In the genomic region with DNA sequence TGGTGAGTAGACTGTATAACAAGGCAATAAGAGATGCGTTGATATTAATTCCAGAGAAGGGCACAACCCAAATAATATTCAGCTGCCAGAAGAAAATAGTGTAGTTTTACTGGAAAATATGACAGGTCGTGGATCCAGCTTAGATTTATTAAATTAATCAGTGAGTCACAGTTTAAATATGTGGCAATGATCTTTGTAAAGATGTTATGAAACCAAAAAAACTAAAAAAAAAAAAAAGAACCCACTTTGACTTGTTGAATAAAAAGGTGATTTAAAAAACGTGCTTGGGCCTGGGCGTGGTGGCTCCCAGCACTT, we compare ENCODE assay signal across 26 cellular contexts. TPM values are rescaled to one million over a fixed set of nuclear protein-coding genes. Genes with fewer than 3 reads are reported as not detected.
DNase-seq lines count a peak whose midpoint lies in the region; ATAC-seq and TF ChIP-seq lines count a peak whose summit lies in the region.
"Had no signal": no experiment of that assay in that cellular context is flagged by ENCODE, and none has a peak within 500 bp of the region (broad histone marks: within the 10 kb centered on the region; RNA-seq: fewer than 3 reads in every experiment).

No MANE protein-coding gene starts in this region.

- H3K27me3 ChIP-seq in breast epithelium (no peaks in the 10 kb centered on the region), body of pancreas (no peaks in the 10 kb centered on the region), upper lobe of right lung (no peaks in the 10 kb centered on the region), SJCRH30 (no peaks in the 10 kb centered on the region)
- H3K27me3 ChIP-seq in CD4-positive, alpha-beta memory T cell (ENCODE audit: insufficient read depth, low read length): no peaks in the 10 kb centered on the region
- H3K27me3 ChIP-seq: dorsolateral prefrontal cortex, tibial artery had no signal

- no peak for TF ChIP-seq POLR2A in breast epithelium (IDR thresholded peaks at IDR 0.05)
- TF ChIP-seq POLR2A in body of pancreas (IDR thresholded peaks at IDR 0.05): no peak

- no peak for TF ChIP-seq CTCF in MCF 10A (IDR thresholded peaks at IDR 0.05; ENCODE audit: unreplicated experiment)
- no peak for TF ChIP-seq CTCF in breast epithelium (IDR thresholded peaks at IDR 0.05)
- TF ChIP-seq CTCF in body of pancreas (IDR thresholded peaks at IDR 0.05): no peak
- TF ChIP-seq CTCF in upper lobe of right lung (IDR thresholded peaks at IDR 0.05): no peak

- H3K4me1 ChIP-seq in breast epithelium: no peaks in the 10 kb centered on the region
- peaks cover 20% of the 10 kb centered on the region for H3K4me1 ChIP-seq in body of pancreas
- H3K4me1 ChIP-seq in upper lobe of right lung: peaks cover 5% of the 10 kb centered on the region
- no peaks in the 10 kb centered on the region for H3K4me1 ChIP-seq in CD4-positive, alpha-beta memory T cell (ENCODE audit: insufficient read depth, low read length)
- no peaks in the 10 kb centered on the region for H3K4me1 ChIP-seq in SJCRH30
- H3K4me1 ChIP-seq: tibial artery had no signal

- ATAC-seq in body of pancreas (peak; percentile 62), upper lobe of right lung (no peak)
- ATAC-seq: stimulated activated effector memory CD8-positive, alpha-beta T cell treated with anti-CD3 and anti-CD28 coated beads, Interleukin-12 subunit alpha, Interleukin-12 subunit beta, amount 100 ng/mL, for 72 hours had no signal

- H3K36me3 ChIP-seq in breast epithelium: no peaks in the 10 kb centered on the region
- H3K36me3 ChIP-seq in body of pancreas (replicated peaks in 1 of 2; ENCODE audit: insufficient read depth in 1 of 2, low read depth in 2 of 2): no peaks in the 10 kb centered on the region
- peaks cover 22% of the 10 kb centered on the region for H3K36me3 ChIP-seq in upper lobe of right lung
- H3K36me3 ChIP-seq in CD4-positive, alpha-beta memory T cell (ENCODE audit: insufficient read depth, low read length): peaks cover 7% of the 10 kb centered on the region
- H3K36me3 ChIP-seq in SJCRH30: no peaks in the 10 kb centered on the region

- H3K4me3 ChIP-seq in breast epithelium (no peak overlapping the region), body of pancreas (no peak overlapping the region), upper lobe of right lung (no peak overlapping the region), SJCRH30 (no peak overlapping the region)
- H3K4me3 ChIP-seq in CD4-positive, alpha-beta memory T cell (ENCODE audit: low read length in 2 of 2): no peak overlapping the region
- H3K4me3 ChIP-seq: dorsolateral prefrontal cortex, tibial artery had no signal

- WGBS in body of pancreas, 2 donors: 49 to 51% methylated on average over 4 of the region's 4 CpGs

- no peak overlapping the region for H3K27ac ChIP-seq in breast epithelium
- H3K27ac ChIP-seq in body of pancreas: peak overlapping the region; percentile 25 to 70 (median 48)
- H3K27ac ChIP-seq in upper lobe of right lung: peak overlapping the region; percentile 42
- no peak overlapping the region for H3K27ac ChIP-seq in CD4-positive, alpha-beta memory T cell (ENCODE audit: low read depth, low read length)
- H3K27ac ChIP-seq in SJCRH30: no peak overlapping the region
- H3K27ac ChIP-seq: tibial artery, WERI-Rb-1 had no signal

- CTCF ChIA-PET in MCF 10A (lab: Yijun Ruan, JAX): interaction anchor here (0.5 to 3.4 kb wide), 13 partner anchors 8 to 162 kb away, joined by 3 to 21 read pairs (median 4); no protein-coding TSS in a partner anchor
- CTCF ChIA-PET in CD4-positive, alpha-beta memory T cell (lab: Charles Lee; ENCODE audit: partially characterized antibody): interaction anchor here (1.5 kb wide), 1 partner anchor 19 kb away, joined by 6 read pairs; no protein-coding TSS in a partner anchor

- H3K9me3 ChIP-seq in breast epithelium: no peaks in the 10 kb centered on the region
- H3K9me3 ChIP-seq in body of pancreas: no peaks in the 10 kb centered on the region
- H3K9me3 ChIP-seq in upper lobe of right lung: no peaks in the 10 kb centered on the region
- no peaks in the 10 kb centered on the region for H3K9me3 ChIP-seq in CD4-positive, alpha-beta memory T cell (ENCODE audit: control insufficient read depth in 1 of 2, low read length in 2 of 2)
- H3K9me3 ChIP-seq in SJCRH30 (replicated peaks): no peaks in the 10 kb centered on the region
- H3K9me3 ChIP-seq: tibial artery had no signal

- peaks cover 20% of the 10 kb centered on the region for H3K4me1 Mint-ChIP-seq in MCF 10A (ENCODE audit: insufficient read depth, unreplicated experiment)
- no peaks in the 10 kb centered on the region for H3K4me1 Mint-ChIP-seq in CD4-positive, alpha-beta memory T cell
- H3K4me1 Mint-ChIP-seq: brain, nephron progenitor cell had no signal

- H3K4me3 Mint-ChIP-seq in MCF 10A (ENCODE audit: unreplicated experiment): no peak overlapping the region
- H3K4me3 Mint-ChIP-seq in CD4-positive, alpha-beta memory T cell: no peak overlapping the region
- H3K4me3 Mint-ChIP-seq: activated CD4-positive, alpha-beta memory T cell treated with anti-CD3 and anti-CD28 coated beads, Interleukin-2, amount 10 ng/mL, durations not matched to agents 7 days and 5 days; brain; CD4-positive, CD25-positive, alpha-beta regulatory T cell; nephron progenitor cell; stimulated activated effector memory CD8-positive, alpha-beta T cell treated with anti-CD3 and anti-CD28 coated beads, Interleukin-12 subunit alpha, Interleukin-12 subunit beta, amount 100 ng/mL, for 72 hours had no signal

- no peaks in the 10 kb centered on the region for H3K27me3 Mint-ChIP-seq in MCF 10A (ENCODE audit: insufficient read depth, unreplicated experiment)
- H3K27me3 Mint-ChIP-seq in CD4-positive, alpha-beta memory T cell: no peaks in the 10 kb centered on the region
- H3K27me3 Mint-ChIP-seq: activated CD4-positive, alpha-beta memory T cell treated with anti-CD3 and anti-CD28 coated beads, Interleukin-2, amount 10 ng/mL, durations not matched to agents 7 days and 5 days; CD4-positive, CD25-positive, alpha-beta regulatory T cell had no signal

- BruUV-seq in MCF 10A (replicated peaks; lab: Mats Ljungman, UMichigan): no TSS peak

- intact Hi-C loops in MCF 10A (cut with micrococcal nuclease): no loop called here
- intact Hi-C loops in breast epithelium (cut with DNase I; ENCODE audit: low total_unique reads): no loop called here
- intact Hi-C loops in body of pancreas (cut with DNase I): no loop called here
- intact Hi-C loops in upper lobe of right lung (cut with DNase I): no loop called here
- intact Hi-C loops in CD4-positive, alpha-beta memory T cell (cut with micrococcal nuclease): no loop called here

- H3K27ac Mint-ChIP-seq in MCF 10A (ENCODE audit: low read depth, unreplicated experiment): peak overlapping the region; percentile 55
- no peak overlapping the region for H3K27ac Mint-ChIP-seq in CD4-positive, alpha-beta memory T cell
- H3K27ac Mint-ChIP-seq: activated CD4-positive, alpha-beta memory T cell treated with anti-CD3 and anti-CD28 coated beads, Interleukin-2, amount 10 ng/mL, durations not matched to agents 7 days and 5 days; brain; nephron progenitor cell; stimulated activated effector memory CD8-positive, alpha-beta T cell treated with anti-CD3 and anti-CD28 coated beads, Interleukin-12 subunit alpha, Interleukin-12 subunit beta, amount 100 ng/mL, for 72 hours had no signal

- H3K36me3 Mint-ChIP-seq in MCF 10A (ENCODE audit: insufficient read depth, unreplicated experiment): peaks cover 41% of the 10 kb centered on the region
- peaks cover 22 to 27% of the 10 kb centered on the region in 2 donors for H3K36me3 Mint-ChIP-seq in CD4-positive, alpha-beta memory T cell

- H3K9me3 Mint-ChIP-seq in MCF 10A (ENCODE audit: unreplicated experiment): no peaks in the 10 kb centered on the region
- H3K9me3 Mint-ChIP-seq in CD4-positive, alpha-beta memory T cell: no peaks in the 10 kb centered on the region
- H3K9me3 Mint-ChIP-seq: activated CD4-positive, alpha-beta memory T cell treated with anti-CD3 and anti-CD28 coated beads, Interleukin-2, amount 10 ng/mL, durations not matched to agents 7 days and 5 days; brain; nephron progenitor cell; stimulated activated effector memory CD8-positive, alpha-beta T cell treated with anti-CD3 and anti-CD28 coated beads, Interleukin-12 subunit alpha, Interleukin-12 subunit beta, amount 100 ng/mL, for 72 hours had no signal

- POLR2A ChIA-PET in MCF 10A (lab: Yijun Ruan, JAX): interaction anchor here (0.6 to 14.2 kb wide), 25 partner anchors 10 to 236 kb away, joined by 3 to 208 read pairs (median 10); partner anchors contain the start of genes CAMSAP2, DDX59 and KIF14
- POLR2A ChIA-PET in CD4-positive, alpha-beta memory T cell (lab: Charles Lee; ENCODE audit: partially characterized antibody): no interaction called here

- DNase-seq in MCF 10A (ENCODE audit: unreplicated experiment) (no peak), breast epithelium (ENCODE audit: low spot score in 2 of 2) (no peak), body of pancreas (no peak), fibroblast of the conjunctiva (ENCODE audit: low read depth) (peak; percentile 26), upper lobe of right lung (no peak), NCI-H2196 (lab: John Stamatoyannopoulos, UW; ENCODE audit: unreplicated experiment) (no peak), SJCRH30 (no peak)
- no peak for DNase-seq in CD4-positive, alpha-beta memory T cell
- DNase-seq: activated CD4-positive, alpha-beta memory T cell treated with anti-CD3 and anti-CD28 coated beads, Interleukin-2, amount 10 ng/mL, durations not matched to agents 7 days and 5 days; activated naive CD4-positive, alpha-beta T cell treated with anti-CD3 and anti-CD28 coated beads, Interleukin-2, amount 50 U/mL, for 16 hours; activated T-cell treated with anti-CD3 and anti-CD28 coated beads, Interleukin-2, amount 50 U/mL, for 1 hour; CD4-positive, CD25-positive, alpha-beta regulatory T cell; DND-41; dorsolateral prefrontal cortex; hippocampal formation; kidney glomerular epithelial cell; midbrain; MV-4-11; NCI-H187 treated with DMSO at 0.1 percent for 48 hours; nephron progenitor cell; SIG-M5; T-helper 2 cell; tibial artery; WERI-Rb-1 had no signal

RNA-seq across cellular contexts. Expression of gene KIF14, which starts 20.6 kb away (rescaled TPM):
- 13.4 and 25.5 TPM in 2 replicates for total RNA-seq in MCF 10A (2022)
- under 1 TPM; under 0.01 to 0.64 (median 0.29) TPM for total RNA-seq in breast epithelium
- not detected for total RNA-seq in body of pancreas
- 0.23 TPM for total RNA-seq in upper lobe of right lung
- total RNA-seq in CD4-positive, alpha-beta memory T cell: under 1 TPM in 1 of 2 experiments, not detected in 1; 0.06 TPM
- not detected for polyA plus RNA-seq in CD4-positive, alpha-beta memory T cell
- total RNA-seq in SJCRH30 (2014; rRNA removed; shearing (Covaris generic)): 19.0 and 21.0 TPM in 2 replicates

RNA-seq across cellular contexts. Expression of gene DDX59, which starts 28.6 kb away (rescaled TPM):
- 36.6 and 50.7 TPM in 2 replicates for total RNA-seq in MCF 10A (2022)
- 10 to 100 TPM; 23.6 to 30.1 (median 24.2) TPM for total RNA-seq in breast epithelium
- 10 to 100 TPM in 1 of 2 donors, 1 to 10 TPM in 1; 9.6 to 15.6 TPM for total RNA-seq in body of pancreas
- 14.9 TPM for total RNA-seq in upper lobe of right lung
- 10 to 100 TPM; 37.0 to 37.5 TPM for total RNA-seq in CD4-positive, alpha-beta memory T cell
- 10 to 100 TPM; 18.2 to 24.8 TPM for polyA plus RNA-seq in CD4-positive, alpha-beta memory T cell
- 9.6 and 11.2 TPM in 2 replicates for total RNA-seq in SJCRH30 (2014; rRNA removed; shearing (Covaris generic))

Comparison
In these comparisons a context has a peak if more than half of its experiments do, and no peak if none do; other contexts are left out.
1. H3K27ac ChIP-seq: peak in body of pancreas (4 of 4) and upper lobe of right lung (single experiment); none in breast epithelium (0 of 2), CD4-positive, alpha-beta memory T cell (single experiment) and SJCRH30 (single experiment).